8 cellular contexts compared by ENCODE assay signal in genomic region chr12:27524839-27525238, GRCh38. TPM values are rescaled to one million over a fixed set of nuclear protein-coding genes. Genes with fewer than 3 reads are reported as not detected.
DNase-seq lines count a peak whose midpoint lies in the region; ATAC-seq and TF ChIP-seq lines count a peak whose summit lies in the region.

No MANE protein-coding gene starts in this region.

- H3K4me1 ChIP-seq in GM23248 (ENCODE audit: insufficient read depth): peaks cover 42% of the 10 kb centered on the region
- peaks cover 3 to 4% of the 10 kb centered on the region in 2 donors for H3K4me1 ChIP-seq in esophagus (ENCODE audit: control insufficient read depth in 2 of 2, insufficient read depth in 2 of 2, low read length in 1 of 2)
- H3K4me1 ChIP-seq in neural progenitor cell: peaks cover 28% of the 10 kb centered on the region

- peak overlapping the region; percentile 94 for H3K4me2 ChIP-seq in GM23248 (ENCODE audit: unreplicated experiment)
- peak overlapping the region; percentile 96 for H3K4me2 ChIP-seq in neural progenitor cell

- peak overlapping the region; percentile 2 for H3K27ac Mint-ChIP-seq in neural progenitor cell

- peak overlapping the region; percentile 87 for H3K4me3 Mint-ChIP-seq in neural progenitor cell

- no peak for TF ChIP-seq CTCF in RWPE1 (conservative IDR thresholded peaks at IDR 0.05; ENCODE audit: low read depth)
- no peak for TF ChIP-seq CTCF in neural progenitor cell (IDR thresholded peaks at IDR 0.05)

- H3K9me3 Mint-ChIP-seq in neural progenitor cell: no peaks in the 10 kb centered on the region

- H3K36me3 ChIP-seq in GM23248 (ENCODE audit: low read depth) (no peaks in the 10 kb centered on the region; the same call in 1 of the 2 replicates), esophagus (ENCODE audit: control insufficient read depth in 2 of 2, insufficient read depth in 2 of 2, low read length in 1 of 2) (no peaks in the 10 kb centered on the region), neural progenitor cell (no peaks in the 10 kb centered on the region)

- no peaks in the 10 kb centered on the region for H3K9me2 ChIP-seq in GM23248 (ENCODE audit: insufficient read depth)

- no peaks in the 10 kb centered on the region for H3K9me3 ChIP-seq in GM23248 (ENCODE audit: low read depth)
- H3K9me3 ChIP-seq in esophagus (ENCODE audit: control insufficient read depth in 2 of 2, insufficient read depth in 1 of 2, low read depth in 1 of 2, low read length in 1 of 2): no peaks in the 10 kb centered on the region
- no peaks in the 10 kb centered on the region for H3K9me3 ChIP-seq in neural progenitor cell (ENCODE audit: low read depth)

- no peaks in the 10 kb centered on the region for H4K20me1 ChIP-seq in GM23248 (ENCODE audit: insufficient read depth)
- peaks cover 5% of the 10 kb centered on the region for H4K20me1 ChIP-seq in neural progenitor cell (ENCODE audit: low read depth)

- DNase-seq in GM23248 (peak; percentile 67), RWPE1 (ENCODE audit: low spot score) (peak; percentile 8), neural progenitor cell (ENCODE audit: low spot score) (no peak)

- H2AFZ ChIP-seq in GM23248 (peak overlapping the region; percentile 73), neural progenitor cell (replicated peaks) (no peak overlapping the region)

- in situ Hi-C loops in GM23248 (cut with MboI): no loop called here

- ATAC-seq in GM21786 (IDR thresholded peaks at IDR 0.05; ENCODE audit: unreplicated experiment) (no peak), HG03442 (IDR thresholded peaks at IDR 0.05; ENCODE audit: unreplicated experiment) (no peak), HG02970 (IDR thresholded peaks at IDR 0.05; ENCODE audit: low FRiP score, unreplicated experiment) (no peak), HG03354 (IDR thresholded peaks at IDR 0.05; ENCODE audit: poor library complexity, severe bottlenecking, unreplicated experiment) (no peak)

- H3K79me2 ChIP-seq in GM23248 (ENCODE audit: insufficient read depth) (peaks cover 58% of the 10 kb centered on the region), neural progenitor cell (ENCODE audit: low read depth) (peaks cover 51% of the 10 kb centered on the region)

- no peaks in the 10 kb centered on the region for H3K36me3 Mint-ChIP-seq in neural progenitor cell

- 0 to 1% methylated on average over 9 of the region's 9 CpGs for WGBS in GM23248 (ENCODE audit: low coverage in 1 of 2, low lambda C conversion rate in 2 of 2, missing lambda C conversion rate in 2 of 2), 2 experiments
- WGBS in esophagus, 2 donors: 1 to 4% methylated on average over 9 of the region's 9 CpGs

- peaks cover 6% of the 10 kb centered on the region for H3K27me3 Mint-ChIP-seq in neural progenitor cell (ENCODE audit: insufficient read depth, low read depth)

- H3K9ac ChIP-seq in GM23248 (peak overlapping the region; percentile 92), neural progenitor cell (peak overlapping the region; percentile 54)

- H3K27me3 ChIP-seq in GM23248 (replicated peaks; ENCODE audit: insufficient read depth) (no peaks in the 10 kb centered on the region), esophagus (ENCODE audit: control insufficient read depth in 1 of 2, insufficient read depth in 2 of 2, low read length in 2 of 2) (no peaks in the 10 kb centered on the region), neural progenitor cell (no peaks in the 10 kb centered on the region)

- H3K27ac ChIP-seq in GM23248 (peak overlapping the region; percentile 85), RWPE1 (peak overlapping the region; percentile 89; the same call in 1 of the 2 replicates), esophagus (ENCODE audit: low read depth in 2 of 2, low read length in 1 of 2) (peak overlapping the region; percentile 53 to 90), neural progenitor cell (no peak overlapping the region)

- CTCF ChIA-PET in RWPE1 (lab: Yijun Ruan, JAX): interaction anchor here (0.7 to 0.8 kb wide), 2 partner anchors 20 to 38 kb away, joined by 3 to 4 read pairs; no protein-coding TSS in a partner anchor

- POLR2A ChIA-PET in RWPE1 (lab: Yijun Ruan, JAX; ENCODE audit: low non-redundant PET): interaction anchor here (0.7 to 0.9 kb wide), 3 partner anchors 25 to 100 kb away, joined by 3 read pairs; no protein-coding TSS in a partner anchor

- H3K4me3 ChIP-seq in GM23248 (peak overlapping the region; percentile 95), esophagus (ENCODE audit: low read depth in 1 of 2, low read length in 2 of 2) (peak overlapping the region; percentile 48 to 66), neural progenitor cell (peak overlapping the region; percentile 85)

- H3F3A ChIP-seq in GM23248 (ENCODE audit: insufficient read depth) (peaks cover 37% of the 10 kb centered on the region), neural progenitor cell (ENCODE audit: low read depth) (peaks cover 23% of the 10 kb centered on the region)

- peaks cover 16% of the 10 kb centered on the region for H3K4me1 Mint-ChIP-seq in neural progenitor cell

RNA-seq across cellular contexts. Expression of gene PPFIBP1, which starts 0.8 kb away (rescaled TPM):
- total RNA-seq in GM23248 (2014; rRNA removed; shearing (Covaris generic)): 99.7 and 101 TPM in 2 replicates
- polyA plus RNA-seq in GM23248 (2016; fragmentation: Nextera tagmentation; extraction: Ambion mirVana) (80.2 and 86.0 TPM in 2 replicates), esophagus (10 to 100 TPM; 12.0 to 13.4 TPM)
- 36.5 and 61.7 TPM in 2 replicates for total RNA-seq in neural progenitor cell (ENCODE audit: low replicate concordance)
